Comparison of ENCODE assay signal across 27 cellular contexts in the genomic region with DNA sequence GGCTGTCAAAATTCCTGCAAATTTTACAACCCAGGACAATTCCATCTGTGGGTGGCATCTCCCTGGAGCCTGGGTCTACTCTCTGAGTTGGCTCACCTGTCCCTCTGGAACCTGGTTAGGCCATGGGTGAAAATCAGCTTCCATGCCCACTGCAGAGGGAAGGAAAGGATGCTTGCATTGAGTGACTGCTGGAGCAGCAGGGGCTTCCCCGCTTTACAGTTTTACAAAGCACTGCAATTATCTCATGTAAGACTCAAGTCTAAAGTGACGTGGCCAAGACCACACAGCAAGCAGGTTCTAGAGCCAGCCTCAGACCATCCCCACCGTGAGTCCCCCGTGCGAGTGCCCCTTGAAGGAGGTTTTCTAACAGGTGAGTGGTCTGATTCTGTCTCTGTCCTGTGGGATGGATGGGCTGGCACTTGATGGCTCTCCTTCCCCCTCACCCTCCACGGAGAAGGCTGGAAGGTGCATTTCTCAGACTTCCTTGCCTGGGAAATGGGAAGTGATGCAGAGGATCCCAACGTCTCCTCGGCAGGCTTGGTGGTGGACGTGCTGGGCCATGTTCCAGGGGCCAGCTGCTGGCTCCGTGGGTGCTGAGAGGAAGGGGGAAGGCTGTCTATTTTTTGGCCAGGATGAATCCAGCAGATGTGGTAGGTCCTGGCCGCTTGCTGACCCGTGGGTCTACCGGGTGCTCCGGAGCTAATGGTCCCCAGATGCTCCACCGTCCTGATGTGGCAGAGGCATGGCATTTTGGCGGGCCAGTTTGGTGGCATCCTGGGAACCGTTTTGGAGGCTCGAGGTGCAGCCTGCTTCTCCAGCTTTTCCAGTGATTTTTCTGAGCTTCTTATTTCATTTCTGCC. TPM values are rescaled to one million over a fixed set of nuclear protein-coding genes. Genes with fewer than 3 reads are reported as not detected.
DNase-seq lines count a peak whose midpoint lies in the region; ATAC-seq and TF ChIP-seq lines count a peak whose summit lies in the region.
"Had no signal": no experiment of that assay in that cellular context is flagged by ENCODE, and none has a peak within 500 bp of the region (broad histone marks: within the 10 kb centered on the region; RNA-seq: fewer than 3 reads in every experiment).

No MANE protein-coding gene starts in this region.

- CTCF ChIA-PET in SK-N-SH (lab: Yijun Ruan, JAX) (interaction anchor here (0.7 to 2.4 kb wide), 10 partner anchors 10 to 140 kb away, joined by 3 to 9 read pairs (median 3); a partner anchor contains a TSS), Caco-2 (lab: Charles Lee) (no interaction called here)

- H3K36me3 Mint-ChIP-seq in Caco-2 (ENCODE audit: insufficient read depth, unreplicated experiment), result no peaks in the 10 kb centered on the region
- H3K36me3 Mint-ChIP-seq: IgD-negative memory B cell had no signal

- no peaks in the 10 kb centered on the region for H3K27me3 Mint-ChIP-seq in Caco-2 (ENCODE audit: insufficient read depth, unreplicated experiment)

- H2AFZ ChIP-seq in SK-N-SH (ENCODE audit: low read depth) (no peak overlapping the region), osteoblast (ENCODE audit: low read length) (no peak overlapping the region)

- H3K9me3 ChIP-seq in SK-N-SH (no peaks in the 10 kb centered on the region), Caco-2 (no peaks in the 10 kb centered on the region), SJSA1 (replicated peaks) (no peaks in the 10 kb centered on the region), osteoblast (ENCODE audit: low read depth, low read length) (no peaks in the 10 kb centered on the region)
- H3K9me3 ChIP-seq: BLaER1 had no signal

- ATAC-seq in SK-N-SH treated with all-trans-retinoic acid at 6 μM for 48 hours, result no peak
- ATAC-seq: PC-3 had no signal

- TF ChIP-seq EP300 in SK-N-SH (IDR thresholded peaks at IDR 0.05; ENCODE audit: borderline replicate concordance in 1 of 2, low read depth in 1 of 2, low read length in 1 of 2), result no peak

- H3K27me3 ChIP-seq in SK-N-SH (ENCODE audit: insufficient read depth), result peaks cover 17% of the 10 kb centered on the region; the same call in 1 of the 2 replicates
- no peaks in the 10 kb centered on the region for H3K27me3 ChIP-seq in Caco-2 (replicated peaks; ENCODE audit: control insufficient read depth, insufficient read depth, low read length)
- no peaks in the 10 kb centered on the region for H3K27me3 ChIP-seq in SJSA1 (replicated peaks)
- H3K27me3 ChIP-seq in osteoblast (ENCODE audit: insufficient read depth, low read length), result peaks cover 39% of the 10 kb centered on the region
- H3K27me3 ChIP-seq: BLaER1 had no signal

- H3K4me2 ChIP-seq in SK-N-SH (no peak overlapping the region), osteoblast (ENCODE audit: insufficient read depth, low read length) (no peak overlapping the region)
- H3K4me2 ChIP-seq: BLaER1 had no signal

- H3K4me1 Mint-ChIP-seq in Caco-2 (ENCODE audit: low read depth, unreplicated experiment), result peaks cover 19% of the 10 kb centered on the region

- H3K4me3 Mint-ChIP-seq in Caco-2 (ENCODE audit: unreplicated experiment), result no peak overlapping the region
- H3K4me3 Mint-ChIP-seq: CD4-positive, alpha-beta T cell had no signal

- H3K9ac ChIP-seq in SK-N-SH, result no peak overlapping the region
- H3K9ac ChIP-seq: BLaER1 had no signal

- POLR2A ChIA-PET in SK-N-SH (lab: Yijun Ruan, JAX), result no interaction called here
- POLR2A ChIA-PET in Caco-2 (lab: Charles Lee), result no interaction called here

- WGBS in SK-N-SH (ENCODE audit: low lambda C conversion rate), result 73% methylated on average over 16 of the region's 18 CpGs

- no peaks in the 10 kb centered on the region for H4K20me1 ChIP-seq in SK-N-SH (ENCODE audit: insufficient read depth)
- no peaks in the 10 kb centered on the region for H4K20me1 ChIP-seq in osteoblast (ENCODE audit: insufficient read depth, low read length)
- H4K20me1 ChIP-seq: BLaER1 had no signal

- no peak overlapping the region for H3K4me3 ChIP-seq in SK-N-SH (ENCODE audit: low read depth in 2 of 2, low read length in 1 of 2)
- H3K4me3 ChIP-seq in Caco-2 (ENCODE audit: low read depth, low read length), result no peak overlapping the region
- H3K4me3 ChIP-seq in SJSA1, result peak overlapping the region; percentile 18
- no peak overlapping the region for H3K4me3 ChIP-seq in osteoblast (ENCODE audit: insufficient read depth, low read length)
- H3K4me3 ChIP-seq: BLaER1 had no signal

- H3K27ac ChIP-seq in SK-N-SH (ENCODE audit: low read depth in 2 of 2, low read length in 1 of 2), result no peak overlapping the region
- H3K27ac ChIP-seq in SJSA1, result peak overlapping the region; percentile 60
- no peak overlapping the region for H3K27ac ChIP-seq in osteoblast (ENCODE audit: low read depth, low read length)
- H3K27ac ChIP-seq: 22Rv1, BLaER1 had no signal

- H3K9me3 Mint-ChIP-seq in Caco-2 (ENCODE audit: unreplicated experiment), result no peaks in the 10 kb centered on the region
- H3K9me3 Mint-ChIP-seq: CD4-positive, alpha-beta T cell; IgD-negative memory B cell had no signal

- peak overlapping the region; percentile 51 for H3K27ac Mint-ChIP-seq in Caco-2 (ENCODE audit: unreplicated experiment)

- H3K4me1 ChIP-seq in SK-N-SH (ENCODE audit: control insufficient read depth in 1 of 2, insufficient read depth in 2 of 2, low read depth in 1 of 2, low read length in 1 of 2), result no peaks in the 10 kb centered on the region
- H3K4me1 ChIP-seq in Caco-2, result peaks cover 9% of the 10 kb centered on the region
- H3K4me1 ChIP-seq in SJSA1 (replicated peaks), result peaks cover 57% of the 10 kb centered on the region
- no peaks in the 10 kb centered on the region for H3K4me1 ChIP-seq in osteoblast (ENCODE audit: insufficient read depth, low read length)

- peak; percentile 19 for DNase-seq in SK-N-SH
- no peak for DNase-seq in Caco-2
- peak; percentile 85 to 91 for DNase-seq in SJSA1 (ENCODE audit: low read depth in 1 of 2, low spot score in 2 of 2)
- peak; percentile 58 for DNase-seq in osteoblast (ENCODE audit: insufficient read length, low spot score, missing footprints)
- DNase-seq in posterior vena cava (ENCODE audit: low spot score), result no peak
- no peak for DNase-seq in NCI-H82 treated with DMSO at 0.1 percent for 48 hours (lab: John Stamatoyannopoulos, UW; ENCODE audit: unreplicated experiment)
- no peak for DNase-seq in NCI-H510A (lab: John Stamatoyannopoulos, UW)
- DNase-seq: ACHN; CD4-positive, alpha-beta T cell; COR-L47; DMS 273 treated with DMSO at 0.1 percent for 48 hours; DND-41; GOT3; NCI-H1105; NCI-H146; NCI-H2081; NCI-H2171; NCI-H345; NCI-H524 treated with DMSO at 0.1 percent for 48 hours; NCI-H82; PC-3; RPMI8226; SHP77 treated with DMSO at 0.1 percent for 48 hours had no signal

- no peak for TF ChIP-seq RAD21 in SK-N-SH (IDR thresholded peaks at IDR 0.05; ENCODE audit: low read length)

- no peaks in the 10 kb centered on the region for H3K79me2 ChIP-seq in SK-N-SH (ENCODE audit: insufficient read depth)
- no peaks in the 10 kb centered on the region for H3K79me2 ChIP-seq in osteoblast (ENCODE audit: insufficient read depth, low read length)

- BruUV-seq in Caco-2 (replicated peaks; lab: Mats Ljungman, UMichigan), result no TSS peak

- no peaks in the 10 kb centered on the region for H3K36me3 ChIP-seq in SK-N-SH (replicated peaks in 1 of 2; ENCODE audit: control insufficient read depth in 1 of 2, insufficient read depth in 2 of 2, low read length in 1 of 2)
- H3K36me3 ChIP-seq in Caco-2 (ENCODE audit: control insufficient read depth, insufficient read depth, low read length), result no peaks in the 10 kb centered on the region
- H3K36me3 ChIP-seq in SJSA1, result no peaks in the 10 kb centered on the region
- no peaks in the 10 kb centered on the region for H3K36me3 ChIP-seq in osteoblast (ENCODE audit: insufficient read depth, low read length)
- H3K36me3 ChIP-seq: BLaER1 had no signal

- no peaks in the 10 kb centered on the region for H3K9me2 ChIP-seq in SK-N-SH

- intact Hi-C loops in Caco-2 (cut with micrococcal nuclease; ENCODE audit: unreplicated experiment) (no loop called here), posterior vena cava (cut with DNase I) (no loop called here)

- TF ChIP-seq CTCF in SK-N-SH (IDR thresholded peaks at IDR 0.05) (no peak), Caco-2 (IDR thresholded peaks at IDR 0.05; ENCODE audit: insufficient read depth in 1 of 2, low read depth in 1 of 2, low read length in 1 of 2, severe bottlenecking in 1 of 2, unreplicated experiment in 1 of 2) (no peak), osteoblast (IDR thresholded peaks at IDR 0.05; ENCODE audit: extremely low read depth, low read depth, low read length) (no peak)

- H3F3A ChIP-seq in SK-N-SH (replicated peaks; ENCODE audit: insufficient read depth), result peaks cover 9% of the 10 kb centered on the region

TF ChIP-seq in SK-N-SH, 30 proteins besides CTCF, POLR2A, EP300 and RAD21 (continues in another document):
- TF ChIP-seq MXI1 (IDR thresholded peaks at IDR 0.05; ENCODE audit: low read depth, low read length) (no peak), RFX5 (IDR thresholded peaks at IDR 0.05; ENCODE audit: low read length) (no peak), ELF1 (IDR thresholded peaks at IDR 0.05) (no peak), GATA2 (CRISPR knock-in tag; IDR thresholded peaks at IDR 0.05) (no peak), FOXJ3 (CRISPR knock-in tag; IDR thresholded peaks at IDR 0.05) (no peak), RCOR1 (IDR thresholded peaks at IDR 0.05; ENCODE audit: low read length) (no peak), SMC3 (IDR thresholded peaks at IDR 0.05; ENCODE audit: low read depth, low read length) (no peak)
- TF ChIP-seq, protein P1, sequence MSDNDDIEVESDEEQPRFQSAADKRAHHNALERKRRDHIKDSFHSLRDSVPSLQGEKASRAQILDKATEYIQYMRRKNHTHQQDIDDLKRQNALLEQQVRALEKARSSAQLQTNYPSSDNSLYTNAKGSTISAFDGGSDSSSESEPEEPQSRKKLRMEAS (IDR thresholded peaks at IDR 0.05; ENCODE audit: low read depth), result no peak

TF ChIP-seq in SK-N-SH treated with all-trans-retinoic acid at 6 μM for 48 hours, 23 proteins besides CTCF, POLR2A, EP300 and RAD21 (continues in another document):
- TF ChIP-seq ARNTL (CRISPR knock-in tag; IDR thresholded peaks at IDR 0.05; ENCODE audit: borderline replicate concordance, low read depth) (no peak), TOX (CRISPR knock-in tag; IDR thresholded peaks at IDR 0.05; ENCODE audit: borderline replicate concordance) (no peak)

RNA-seq across cellular contexts. Expression of a gene that starts 26.3 kb away (rescaled TPM):
- 16.6 and 21.9 TPM in 2 replicates for polyA plus RNA-seq in SK-N-SH (2012; rRNA removed)
- polyA plus RNA-seq in SK-N-SH (2012; cell fraction: cytosol; rRNA removed), result 11.0 and 13.2 TPM in 2 replicates
- 23.6 and 29.2 TPM in 2 replicates for polyA plus RNA-seq in SK-N-SH (2012; cell fraction: nucleus; rRNA removed)
- total RNA-seq in Caco-2 (2022) (90.8 and 114 TPM in 2 replicates), osteoblast (17.1 and 22.1 TPM in 2 replicates), posterior vena cava (10 to 100 TPM; 11.5 to 14.4 TPM)
- 52.1 and 53.3 TPM in 2 replicates for total RNA-seq in SJSA1 (2014; rRNA removed; shearing (Covaris generic))

Comparison
In these comparisons a context has a peak if more than half of its experiments do, and no peak if none do; other contexts are left out.
1. DNase-seq: peak in SK-N-SH (single experiment), SJSA1 (2 of 2) and osteoblast (single experiment); none in Caco-2 (0 of 2), posterior vena cava (single experiment), NCI-H82 treated with DMSO at 0.1 percent for 48 hours (single experiment) and NCI-H510A (single experiment).